ENCODE assay signal across 1 cellular context in the genomic region with DNA sequence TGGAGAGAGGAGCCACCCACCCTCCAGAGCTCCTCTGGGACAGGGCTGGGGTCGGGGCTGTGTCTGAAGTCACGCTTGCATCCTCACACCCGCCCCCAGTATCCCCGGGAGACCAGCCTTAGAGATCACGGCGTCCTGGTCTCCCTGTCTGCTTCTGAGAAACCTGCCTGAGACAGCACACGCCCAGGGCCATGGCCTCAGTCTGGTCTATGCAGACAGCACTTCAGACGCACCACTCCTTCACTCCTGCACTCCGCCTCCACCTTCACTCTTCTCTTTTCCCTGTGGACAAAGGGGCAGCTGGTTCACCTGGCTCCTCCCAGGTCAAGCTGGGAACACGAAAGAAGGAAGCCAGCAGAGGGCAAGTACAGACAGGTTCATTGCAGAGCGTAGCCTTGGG.
TF ChIP-seq lines count a peak whose summit lies in the region.

No MANE protein-coding gene starts in this region.

TF ChIP-seq in K562, 482 proteins besides CTCF, POLR2A, EP300 and RAD21 (continued from another document):
- TF ChIP-seq, protein P1, sequence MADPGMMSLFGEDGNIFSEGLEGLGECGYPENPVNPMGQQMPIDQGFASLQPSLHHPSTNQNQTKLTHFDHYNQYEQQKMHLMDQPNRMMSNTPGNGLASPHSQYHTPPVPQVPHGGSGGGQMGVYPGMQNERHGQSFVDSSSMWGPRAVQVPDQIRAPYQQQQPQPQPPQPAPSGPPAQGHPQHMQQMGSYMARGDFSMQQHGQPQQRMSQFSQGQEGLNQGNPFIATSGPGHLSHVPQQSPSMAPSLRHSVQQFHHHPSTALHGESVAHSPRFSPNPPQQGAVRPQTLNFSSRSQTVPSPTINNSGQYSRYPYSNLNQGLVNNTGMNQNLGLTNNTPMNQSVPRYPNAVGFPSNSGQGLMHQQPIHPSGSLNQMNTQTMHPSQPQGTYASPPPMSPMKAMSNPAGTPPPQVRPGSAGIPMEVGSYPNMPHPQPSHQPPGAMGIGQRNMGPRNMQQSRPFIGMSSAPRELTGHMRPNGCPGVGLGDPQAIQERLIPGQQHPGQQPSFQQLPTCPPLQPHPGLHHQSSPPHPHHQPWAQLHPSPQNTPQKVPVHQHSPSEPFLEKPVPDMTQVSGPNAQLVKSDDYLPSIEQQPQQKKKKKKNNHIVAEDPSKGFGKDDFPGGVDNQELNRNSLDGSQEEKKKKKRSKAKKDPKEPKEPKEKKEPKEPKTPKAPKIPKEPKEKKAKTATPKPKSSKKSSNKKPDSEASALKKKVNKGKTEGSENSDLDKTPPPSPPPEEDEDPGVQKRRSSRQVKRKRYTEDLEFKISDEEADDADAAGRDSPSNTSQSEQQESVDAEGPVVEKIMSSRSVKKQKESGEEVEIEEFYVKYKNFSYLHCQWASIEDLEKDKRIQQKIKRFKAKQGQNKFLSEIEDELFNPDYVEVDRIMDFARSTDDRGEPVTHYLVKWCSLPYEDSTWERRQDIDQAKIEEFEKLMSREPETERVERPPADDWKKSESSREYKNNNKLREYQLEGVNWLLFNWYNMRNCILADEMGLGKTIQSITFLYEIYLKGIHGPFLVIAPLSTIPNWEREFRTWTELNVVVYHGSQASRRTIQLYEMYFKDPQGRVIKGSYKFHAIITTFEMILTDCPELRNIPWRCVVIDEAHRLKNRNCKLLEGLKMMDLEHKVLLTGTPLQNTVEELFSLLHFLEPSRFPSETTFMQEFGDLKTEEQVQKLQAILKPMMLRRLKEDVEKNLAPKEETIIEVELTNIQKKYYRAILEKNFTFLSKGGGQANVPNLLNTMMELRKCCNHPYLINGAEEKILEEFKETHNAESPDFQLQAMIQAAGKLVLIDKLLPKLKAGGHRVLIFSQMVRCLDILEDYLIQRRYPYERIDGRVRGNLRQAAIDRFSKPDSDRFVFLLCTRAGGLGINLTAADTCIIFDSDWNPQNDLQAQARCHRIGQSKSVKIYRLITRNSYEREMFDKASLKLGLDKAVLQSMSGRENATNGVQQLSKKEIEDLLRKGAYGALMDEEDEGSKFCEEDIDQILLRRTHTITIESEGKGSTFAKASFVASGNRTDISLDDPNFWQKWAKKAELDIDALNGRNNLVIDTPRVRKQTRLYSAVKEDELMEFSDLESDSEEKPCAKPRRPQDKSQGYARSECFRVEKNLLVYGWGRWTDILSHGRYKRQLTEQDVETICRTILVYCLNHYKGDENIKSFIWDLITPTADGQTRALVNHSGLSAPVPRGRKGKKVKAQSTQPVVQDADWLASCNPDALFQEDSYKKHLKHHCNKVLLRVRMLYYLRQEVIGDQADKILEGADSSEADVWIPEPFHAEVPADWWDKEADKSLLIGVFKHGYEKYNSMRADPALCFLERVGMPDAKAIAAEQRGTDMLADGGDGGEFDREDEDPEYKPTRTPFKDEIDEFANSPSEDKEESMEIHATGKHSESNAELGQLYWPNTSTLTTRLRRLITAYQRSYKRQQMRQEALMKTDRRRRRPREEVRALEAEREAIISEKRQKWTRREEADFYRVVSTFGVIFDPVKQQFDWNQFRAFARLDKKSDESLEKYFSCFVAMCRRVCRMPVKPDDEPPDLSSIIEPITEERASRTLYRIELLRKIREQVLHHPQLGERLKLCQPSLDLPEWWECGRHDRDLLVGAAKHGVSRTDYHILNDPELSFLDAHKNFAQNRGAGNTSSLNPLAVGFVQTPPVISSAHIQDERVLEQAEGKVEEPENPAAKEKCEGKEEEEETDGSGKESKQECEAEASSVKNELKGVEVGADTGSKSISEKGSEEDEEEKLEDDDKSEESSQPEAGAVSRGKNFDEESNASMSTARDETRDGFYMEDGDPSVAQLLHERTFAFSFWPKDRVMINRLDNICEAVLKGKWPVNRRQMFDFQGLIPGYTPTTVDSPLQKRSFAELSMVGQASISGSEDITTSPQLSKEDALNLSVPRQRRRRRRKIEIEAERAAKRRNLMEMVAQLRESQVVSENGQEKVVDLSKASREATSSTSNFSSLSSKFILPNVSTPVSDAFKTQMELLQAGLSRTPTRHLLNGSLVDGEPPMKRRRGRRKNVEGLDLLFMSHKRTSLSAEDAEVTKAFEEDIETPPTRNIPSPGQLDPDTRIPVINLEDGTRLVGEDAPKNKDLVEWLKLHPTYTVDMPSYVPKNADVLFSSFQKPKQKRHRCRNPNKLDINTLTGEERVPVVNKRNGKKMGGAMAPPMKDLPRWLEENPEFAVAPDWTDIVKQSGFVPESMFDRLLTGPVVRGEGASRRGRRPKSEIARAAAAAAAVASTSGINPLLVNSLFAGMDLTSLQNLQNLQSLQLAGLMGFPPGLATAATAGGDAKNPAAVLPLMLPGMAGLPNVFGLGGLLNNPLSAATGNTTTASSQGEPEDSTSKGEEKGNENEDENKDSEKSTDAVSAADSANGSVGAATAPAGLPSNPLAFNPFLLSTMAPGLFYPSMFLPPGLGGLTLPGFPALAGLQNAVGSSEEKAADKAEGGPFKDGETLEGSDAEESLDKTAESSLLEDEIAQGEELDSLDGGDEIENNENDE (IDR thresholded peaks at IDR 0.05; ENCODE audit: low read depth, low read length), result no peak
- TF ChIP-seq ZNF174 (CRISPR knock-in tag; IDR thresholded peaks at IDR 0.05), result no peak
- TF ChIP-seq ZNF274 (IDR thresholded peaks at IDR 0.05; ENCODE audit: borderline replicate concordance, low read depth, low read length), result no peak
